ENCODE assay signal across 14 cellular contexts in genomic region chr2:199716807-199717586, GRCh38.
DNase-seq lines count a peak whose midpoint lies in the region; ATAC-seq lines count a peak whose summit lies in the region.
"Had no signal": no experiment of that assay in that cellular context is flagged by ENCODE, and none has a peak within 500 bp of the region (broad histone marks: within the 10 kb centered on the region; RNA-seq: fewer than 3 reads in every experiment).

No MANE protein-coding gene starts in this region.

- ATAC-seq in GM19455 (IDR thresholded peaks at IDR 0.05; ENCODE audit: unreplicated experiment) = no peak
- no peak for ATAC-seq in HG03432 (IDR thresholded peaks at IDR 0.05; ENCODE audit: unreplicated experiment)

- DNase-seq in NCI-H2081 (lab: John Stamatoyannopoulos, UW) = peak; percentile 4 to 65
- no peak for DNase-seq in NCI-H2081 treated with DMSO at 0.1 percent for 48 hours (lab: John Stamatoyannopoulos, UW)
- peak; percentile 14 for DNase-seq in NCI-H128 (lab: John Stamatoyannopoulos, UW; ENCODE audit: unreplicated experiment)
- DNase-seq in SW480 (ENCODE audit: low spot score) = peak; percentile 17
- DNase-seq in pons (ENCODE audit: low spot score) = peak; percentile 39
- no peak for DNase-seq in D341Med (ENCODE audit: low spot score)
- DNase-seq: activated naive CD8-positive, alpha-beta T cell treated with anti-CD3 and anti-CD28 coated beads for 36 hours; cortex of kidney; foreskin fibroblast; islet precursor cell; NCI-H1436 treated with DMSO at 0.1 percent for 48 hours; stimulated activated CD4-positive, alpha-beta T cell treated with anti-CD3 and anti-CD28 coated beads, Interleukin-12 subunit alpha, Interleukin-12 subunit beta, amount 100 ng/mL, for 4 hours had no signal

Comparison
In these comparisons a context has a peak if more than half of its experiments do, and no peak if none do; other contexts are left out.
1. DNase-seq: peak in NCI-H2081 (2 of 2), NCI-H128 (single experiment), SW480 (single experiment) and pons (single experiment); none in NCI-H2081 treated with DMSO at 0.1 percent for 48 hours (single experiment) and D341Med (single experiment).